ENCODE assay signal across 1 cellular context in the genomic region with DNA sequence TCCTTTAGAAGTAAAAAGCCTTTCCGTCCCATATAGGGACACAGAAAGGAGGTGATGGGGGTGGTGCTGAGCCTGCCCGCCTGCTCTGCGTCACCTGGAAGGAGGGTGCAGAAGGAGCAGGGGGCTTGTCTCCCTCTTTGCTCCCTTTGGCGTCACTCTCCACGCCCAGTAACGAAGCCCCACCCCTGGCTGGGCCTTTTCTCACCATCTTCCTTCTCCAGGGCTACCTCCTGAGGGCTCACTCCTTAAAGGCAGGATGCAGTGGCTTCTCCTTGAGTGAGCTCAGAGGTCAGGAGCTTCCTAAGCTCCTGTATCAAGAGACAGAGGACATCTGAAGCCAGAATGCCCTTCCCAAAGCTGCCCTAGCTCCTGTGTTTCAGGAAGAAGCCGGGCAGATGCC.
TF ChIP-seq lines count a peak whose summit lies in the region.

No MANE protein-coding gene starts in this region.

TF ChIP-seq in WTC11, 78 proteins besides CTCF, POLR2A, EP300 and RAD21 (continued from another document):
- no peak for TF ChIP-seq PRDM15 (CRISPR knock-in tag; IDR thresholded peaks at IDR 0.05)
